Comparison of ENCODE assay signal across 13 cellular contexts in the genomic region with DNA sequence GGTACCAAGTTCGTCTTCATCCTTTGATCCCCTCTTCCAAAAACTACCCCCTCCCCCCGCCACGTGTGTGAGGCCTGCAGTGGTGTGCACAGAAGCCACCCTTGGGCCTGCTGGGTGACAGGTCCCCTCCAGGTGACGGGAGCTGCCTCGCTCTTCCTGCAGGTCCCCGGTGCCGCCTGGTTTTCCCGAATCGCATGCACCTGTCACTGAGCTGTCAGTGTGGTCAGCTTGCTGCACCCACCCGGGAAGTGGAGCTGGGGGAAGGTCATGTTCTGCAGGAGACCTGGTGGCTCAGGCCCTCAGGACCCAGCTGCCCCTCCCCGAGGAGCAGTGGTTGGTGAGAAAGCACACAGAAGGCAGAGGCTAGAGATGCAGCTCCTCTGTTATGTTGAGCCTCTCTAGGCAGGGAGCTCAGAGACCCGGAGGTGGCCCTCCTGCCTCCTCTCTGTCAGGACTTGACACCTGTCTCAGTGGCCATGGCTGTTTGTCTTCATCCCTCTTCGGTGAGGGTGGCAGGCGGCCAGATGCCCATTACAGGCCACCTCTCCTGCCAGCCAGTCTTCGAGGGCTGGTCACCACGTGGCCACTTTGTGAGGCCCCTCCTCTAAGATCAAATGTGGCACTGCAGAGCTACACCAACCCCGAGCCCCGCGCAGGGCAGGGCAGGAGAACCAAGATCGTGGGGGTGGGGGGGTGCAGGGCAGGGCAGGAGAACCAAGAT.
A peak's percentile ranks its signal among the peaks of the same experiment; 100 is the strongest.
DNase-seq lines count a peak whose midpoint lies in the region; ATAC-seq, FAIRE-seq and TF ChIP-seq lines count a peak whose summit lies in the region.
"Had no signal": no experiment of that assay in that cellular context is flagged by ENCODE, and none has a peak within 500 bp of the region (broad histone marks: within the 10 kb centered on the region; RNA-seq: fewer than 3 reads in every experiment).

No MANE protein-coding gene starts in this region.

- 57 to 60% methylated on average over 1 of the region's 20 CpGs for WGBS in gastroesophageal sphincter (ENCODE audit: low coverage in 1 of 2), 2 donors

- H3K27ac ChIP-seq in gastroesophageal sphincter = peak overlapping the region in 3 of 4 donors; percentile 76 to 82 (median 82)

- CTCF ChIA-PET in WTC11 (lab: Charles Lee) = interaction anchor here (0.7 to 2.5 kb wide), 5 partner anchors 18 to 94 kb away, joined by 3 to 11 read pairs (median 3); a partner anchor contains a TSS

- peak overlapping the region; percentile 18 to 95 for H3K27ac Mint-ChIP-seq in natural killer cell
- no peak overlapping the region for H3K27ac Mint-ChIP-seq in natural killer cell treated with Interleukin-12 subunit alpha and Interleukin-12 subunit beta and Interleukin-15 and Interleukin-18, amount 100 ng/mL, for 72 hours
- 0 out of 2 replicates have a peak overlapping the region, but pooled peaks have one; percentile 89 for H3K27ac Mint-ChIP-seq in WTC11

- H3K4me3 Mint-ChIP-seq in natural killer cell (no peak overlapping the region), WTC11 (no peak overlapping the region)
- no peak overlapping the region for H3K4me3 Mint-ChIP-seq in natural killer cell treated with Interleukin-12 subunit alpha and Interleukin-12 subunit beta and Interleukin-15 and Interleukin-18, amount 100 ng/mL, for 72 hours

- H3K9me3 Mint-ChIP-seq in natural killer cell (no peaks in the 10 kb centered on the region), WTC11 (no peaks in the 10 kb centered on the region)
- H3K9me3 Mint-ChIP-seq in natural killer cell treated with Interleukin-12 subunit alpha and Interleukin-12 subunit beta and Interleukin-15 and Interleukin-18, amount 100 ng/mL, for 72 hours = no peaks in the 10 kb centered on the region

- intact Hi-C loops in natural killer cell (cut with micrococcal nuclease) = no loop called here

- TF ChIP-seq POLR2A in gastroesophageal sphincter (IDR thresholded peaks at IDR 0.05) = no peak
- TF ChIP-seq POLR2A in H54 (IDR thresholded peaks at IDR 0.05; ENCODE audit: low read depth, low read length) = no peak

- H3K9me3 ChIP-seq in gastroesophageal sphincter = no peaks in the 10 kb centered on the region
- H3K9me3 ChIP-seq: esophagus squamous epithelium, transverse colon had no signal

- H3K36me3 ChIP-seq in gastroesophageal sphincter = no peaks in the 10 kb centered on the region
- H3K36me3 ChIP-seq: esophagus squamous epithelium, transverse colon had no signal

- H3K4me3 ChIP-seq in gastroesophageal sphincter = no peak overlapping the region
- H3K4me3 ChIP-seq: esophagus squamous epithelium, transverse colon had no signal

- H3K27me3 Mint-ChIP-seq in natural killer cell (ENCODE audit: low read depth in 2 of 2) (no peaks in the 10 kb centered on the region), WTC11 (ENCODE audit: low read depth) (no peaks in the 10 kb centered on the region)
- H3K27me3 Mint-ChIP-seq in natural killer cell treated with Interleukin-12 subunit alpha and Interleukin-12 subunit beta and Interleukin-15 and Interleukin-18, amount 100 ng/mL, for 72 hours = no peaks in the 10 kb centered on the region

- H3K27me3 ChIP-seq in gastroesophageal sphincter = no peaks in the 10 kb centered on the region
- H3K27me3 ChIP-seq: esophagus squamous epithelium, transverse colon had no signal

- H3K36me3 Mint-ChIP-seq in natural killer cell (no peaks in the 10 kb centered on the region), WTC11 (no peaks in the 10 kb centered on the region)
- no peaks in the 10 kb centered on the region for H3K36me3 Mint-ChIP-seq in natural killer cell treated with Interleukin-12 subunit alpha and Interleukin-12 subunit beta and Interleukin-15 and Interleukin-18, amount 100 ng/mL, for 72 hours

- H3K4me1 Mint-ChIP-seq in natural killer cell = peaks cover 52 to 61% of the 10 kb centered on the region in 2 donors
- peaks cover 40 to 53% of the 10 kb centered on the region in 2 donors for H3K4me1 Mint-ChIP-seq in natural killer cell treated with Interleukin-12 subunit alpha and Interleukin-12 subunit beta and Interleukin-15 and Interleukin-18, amount 100 ng/mL, for 72 hours (ENCODE audit: low read depth in 2 of 2)
- H3K4me1 Mint-ChIP-seq in WTC11 = peaks cover 49% of the 10 kb centered on the region

- POLR2A ChIA-PET in WTC11 (lab: Charles Lee) = no interaction called here

- FAIRE-seq in H54 (lab: Jason Lieb, UNC) = no peak
- FAIRE-seq: RCC 7860 had no signal

- no peak for DNase-seq in natural killer cell
- DNase-seq in natural killer cell treated with Interleukin-12 subunit alpha and Interleukin-12 subunit beta and Interleukin-15 and Interleukin-18, amount 100 ng/mL, for 72 hours (ENCODE audit: low spot score) = no peak
- DNase-seq in WTC11 (ENCODE audit: low spot score) = no peak
- no peak for DNase-seq in H54 (ENCODE audit: insufficient read length, low spot score)
- DNase-seq in stimulated activated CD4-positive, alpha-beta T cell treated with anti-CD3 and anti-CD28 coated beads, Interleukin-4, amount 100 ng/mL, for 24 hours = no peak
- no peak for DNase-seq in inferior parietal cortex (ENCODE audit: extremely low spot score)
- DNase-seq in cortex of kidney (lab: John Stamatoyannopoulos, UW) = no peak
- DNase-seq: esophagus squamous epithelium, NCI-H2029 treated with DMSO at 0.1 percent for 48 hours, NCI-H69, transverse colon had no signal

- TF ChIP-seq EP300 in gastroesophageal sphincter (IDR thresholded peaks at IDR 0.05) = no peak

- ATAC-seq in natural killer cell = no peak
- no peak for ATAC-seq in natural killer cell treated with Interleukin-12 subunit alpha and Interleukin-12 subunit beta and Interleukin-15 and Interleukin-18, amount 100 ng/mL, for 72 hours
- ATAC-seq in WTC11 = no peak
- ATAC-seq in gastroesophageal sphincter = no peak

- H3K4me1 ChIP-seq in gastroesophageal sphincter = peaks cover 7 to 97% (median 70%) of the 10 kb centered on the region in 3 donors

- TF ChIP-seq CTCF in natural killer cell (IDR thresholded peaks at IDR 0.05) = no peak
- TF ChIP-seq CTCF in WTC11 (IDR thresholded peaks at IDR 0.05) = no peak
- no peak for TF ChIP-seq CTCF in gastroesophageal sphincter (IDR thresholded peaks at IDR 0.05)

TF ChIP-seq in WTC11, 78 proteins besides CTCF, POLR2A, EP300 and RAD21:
- TF ChIP-seq, protein P1, sequence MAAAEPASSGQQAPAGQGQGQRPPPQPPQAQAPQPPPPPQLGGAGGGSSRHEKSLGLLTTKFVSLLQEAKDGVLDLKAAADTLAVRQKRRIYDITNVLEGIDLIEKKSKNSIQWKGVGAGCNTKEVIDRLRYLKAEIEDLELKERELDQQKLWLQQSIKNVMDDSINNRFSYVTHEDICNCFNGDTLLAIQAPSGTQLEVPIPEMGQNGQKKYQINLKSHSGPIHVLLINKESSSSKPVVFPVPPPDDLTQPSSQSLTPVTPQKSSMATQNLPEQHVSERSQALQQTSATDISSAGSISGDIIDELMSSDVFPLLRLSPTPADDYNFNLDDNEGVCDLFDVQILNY (CRISPR knock-in tag; IDR thresholded peaks at IDR 0.05) = no peak
TF ChIP-seq in WTC11: peak in this region for 0.

Comparison
In these comparisons a context has a peak if more than half of its experiments do, and no peak if none do; other contexts are left out.
1. H3K27ac Mint-ChIP-seq: peak in natural killer cell (2 of 2) and WTC11 (single experiment); none in natural killer cell treated with Interleukin-12 subunit alpha and Interleukin-12 subunit beta and Interleukin-15 and Interleukin-18, amount 100 ng/mL, for 72 hours (0 of 2).